In genomic region chr1:33370286-33370685, GRCh38 we compare ENCODE assay signal across 23 cellular contexts. TPM values are rescaled to one million over a fixed set of nuclear protein-coding genes. Genes with fewer than 3 reads are reported as not detected.
DNase-seq lines count a peak whose midpoint lies in the region; ATAC-seq and TF ChIP-seq lines count a peak whose summit lies in the region.
"Had no signal": no experiment of that assay in that cellular context is flagged by ENCODE, and none has a peak within 500 bp of the region (broad histone marks: within the 10 kb centered on the region; RNA-seq: fewer than 3 reads in every experiment).

No MANE protein-coding gene starts in this region.

- TF ChIP-seq CTCF in fibroblast of mammary gland (conservative IDR thresholded peaks at IDR 0.05; ENCODE audit: control insufficient read depth, insufficient read depth, low read depth, low read length) (no peak), GM10266 (IDR thresholded peaks at IDR 0.05; ENCODE audit: control insufficient read depth, insufficient read depth, low read depth, missing control alignments) (no peak)

- H3K4ac ChIP-seq in mesenchymal stem cell (ENCODE audit: low read depth in 1 of 2, low read length in 2 of 2), result no peak overlapping the region

- WGBS in mesenchymal stem cell, result 89% methylated on average over 2 of the region's 4 CpGs

- no peak overlapping the region for H3K18ac ChIP-seq in mesenchymal stem cell (ENCODE audit: low read depth in 1 of 2, low read length in 2 of 2)

- no peak overlapping the region for H2AFZ ChIP-seq in mesenchymal stem cell (ENCODE audit: low read depth, low read length)
- H2AFZ ChIP-seq: parathyroid adenoma had no signal

- no peaks in the 10 kb centered on the region for H3K27me3 ChIP-seq in mesenchymal stem cell (ENCODE audit: control insufficient read depth in 1 of 2, insufficient read depth in 1 of 2, low read length in 2 of 2)
- H3K27me3 ChIP-seq: ascending aorta, BLaER1, thyroid gland had no signal

- no peak for ATAC-seq in stimulated activated naive B cell treated with anti-CD40 and anti-IgM and Interleukin-4, amounts not matched to agents 10 μg/mL and 1 μg/mL and 100 μg/mL, for 72 hours (replicated peaks)
- ATAC-seq: naive thymus-derived CD4-positive, alpha-beta T cell; T-helper 17 cell had no signal

- peaks cover 2 to 11% of the 10 kb centered on the region in 2 donors for H3K4me1 Mint-ChIP-seq in stimulated activated naive B cell treated with anti-CD40 and anti-IgM and Interleukin-4, amounts not matched to agents 10 μg/mL and 1 μg/mL and 100 μg/mL, for 72 hours

- H2BK5ac ChIP-seq in mesenchymal stem cell (ENCODE audit: low read depth, low read length, poor library complexity, severe bottlenecking), result no peak overlapping the region

- peaks cover 68 to 88% of the 10 kb centered on the region in 2 experiments for H3K36me3 ChIP-seq in mesenchymal stem cell (ENCODE audit: control insufficient read depth in 1 of 2, insufficient read depth in 2 of 2, low read depth in 1 of 2, low read length in 2 of 2)
- H3K36me3 ChIP-seq: thyroid gland had no signal

- H3K4me3 Mint-ChIP-seq in stimulated activated naive B cell treated with anti-CD40 and anti-IgM and Interleukin-4, amounts not matched to agents 10 μg/mL and 1 μg/mL and 100 μg/mL, for 72 hours, result no peak overlapping the region
- H3K4me3 Mint-ChIP-seq: IgD-negative memory B cell; naive thymus-derived CD4-positive, alpha-beta T cell; T-helper 17 cell had no signal

- DNase-seq in G401 (ENCODE audit: low spot score) (peak; percentile 77), NCI-H524 treated with DMSO at 0.1 percent for 48 hours (lab: John Stamatoyannopoulos, UW) (peak; percentile 27), fibroblast of mammary gland (ENCODE audit: low read depth) (peak; percentile 71), mesenchymal stem cell (no peak), amniotic stem cell (lab: John Stamatoyannopoulos, UW) (no peak), GM10266 (ENCODE audit: extremely low spot score) (no peak), midbrain (lab: John Stamatoyannopoulos, UW) (no peak)
- DNase-seq in stimulated activated naive B cell treated with anti-CD40 and anti-IgM and Interleukin-4, amounts not matched to agents 10 μg/mL and 1 μg/mL and 100 μg/mL, for 72 hours, result no peak
- DNase-seq: activated CD4-positive, CD25-positive, alpha-beta regulatory T cell; activated gamma-delta T cell; dermis blood vessel endothelial cell; DMS53; naive thymus-derived CD4-positive, alpha-beta T cell; NCI-H1092; NK-92 treated with Interleukin-12 subunit alpha and Interleukin-12 subunit beta, amount 100 ng/mL, for 24 hours; T-helper 17 cell; thyroid gland had no signal

- no peak overlapping the region for H3K4me2 ChIP-seq in mesenchymal stem cell (ENCODE audit: low read length, poor library complexity, severe bottlenecking)
- H3K4me2 ChIP-seq: BLaER1 had no signal

- H3K27ac Mint-ChIP-seq in stimulated activated naive B cell treated with anti-CD40 and anti-IgM and Interleukin-4, amounts not matched to agents 10 μg/mL and 1 μg/mL and 100 μg/mL, for 72 hours, result no peak overlapping the region
- H3K27ac Mint-ChIP-seq: IgD-negative memory B cell, T-helper 17 cell had no signal

- peaks cover 17 to 29% of the 10 kb centered on the region in 2 donors for H3K27me3 Mint-ChIP-seq in stimulated activated naive B cell treated with anti-CD40 and anti-IgM and Interleukin-4, amounts not matched to agents 10 μg/mL and 1 μg/mL and 100 μg/mL, for 72 hours

- no peak overlapping the region for H2AK5ac ChIP-seq in mesenchymal stem cell (ENCODE audit: low read length, severe bottlenecking)

- no peaks in the 10 kb centered on the region for H3K36me3 Mint-ChIP-seq in stimulated activated naive B cell treated with anti-CD40 and anti-IgM and Interleukin-4, amounts not matched to agents 10 μg/mL and 1 μg/mL and 100 μg/mL, for 72 hours
- H3K36me3 Mint-ChIP-seq: IgD-negative memory B cell; naive thymus-derived CD4-positive, alpha-beta T cell had no signal

- no peak overlapping the region for H3K4me3 ChIP-seq in fibroblast of mammary gland (ENCODE audit: control insufficient read depth, low read depth, low read length)
- H3K4me3 ChIP-seq in mesenchymal stem cell (ENCODE audit: insufficient read depth in 1 of 2, low read depth in 1 of 2, low read length in 2 of 2), result no peak overlapping the region
- H3K4me3 ChIP-seq: ascending aorta, BLaER1, skin epidermis, thyroid gland had no signal

- no peak overlapping the region for H3K14ac ChIP-seq in mesenchymal stem cell (ENCODE audit: low read length in 2 of 2)

- peaks cover 16% of the 10 kb centered on the region for H3K79me1 ChIP-seq in mesenchymal stem cell (replicated peaks; ENCODE audit: low read length, poor library complexity, severe bottlenecking)

- H3K9me3 ChIP-seq in mesenchymal stem cell (ENCODE audit: control insufficient read depth, low read length), result no peaks in the 10 kb centered on the region
- H3K9me3 ChIP-seq: ascending aorta, BLaER1, thyroid gland had no signal

- no peak overlapping the region for H3K27ac ChIP-seq in mesenchymal stem cell (ENCODE audit: low read length, poor library complexity, severe bottlenecking)
- H3K27ac ChIP-seq: ascending aorta, BLaER1, parathyroid adenoma, skin epidermis, thyroid gland had no signal

- no peak overlapping the region for H2BK120ac ChIP-seq in mesenchymal stem cell (ENCODE audit: low read depth, low read length)

- no peak overlapping the region for H3K23ac ChIP-seq in mesenchymal stem cell (ENCODE audit: low read length in 2 of 2)

- H3K9ac ChIP-seq in mesenchymal stem cell (ENCODE audit: low read length), result no peak overlapping the region
- H3K9ac ChIP-seq: BLaER1, parathyroid adenoma had no signal

- H2BK15ac ChIP-seq in mesenchymal stem cell (ENCODE audit: low read depth, poor library complexity, severe bottlenecking), result peak overlapping the region; percentile 26

- H3K4me1 ChIP-seq in mesenchymal stem cell (ENCODE audit: control insufficient read depth, insufficient read depth, low read depth, low read length), result peaks cover 23% of the 10 kb centered on the region
- H3K4me1 ChIP-seq: parathyroid adenoma had no signal

- no peaks in the 10 kb centered on the region for H3K9me3 Mint-ChIP-seq in stimulated activated naive B cell treated with anti-CD40 and anti-IgM and Interleukin-4, amounts not matched to agents 10 μg/mL and 1 μg/mL and 100 μg/mL, for 72 hours
- H3K9me3 Mint-ChIP-seq: IgD-negative memory B cell; naive thymus-derived CD4-positive, alpha-beta T cell had no signal

- no peak overlapping the region for H4K8ac ChIP-seq in mesenchymal stem cell (ENCODE audit: low read length)

- H2BK12ac ChIP-seq in mesenchymal stem cell (ENCODE audit: low read length in 2 of 2), result no peak overlapping the region

- in situ Hi-C loops in G401 (cut with HindIII; ENCODE audit: low sequenced_read_pairs), result no loop called here

- H4K91ac ChIP-seq in mesenchymal stem cell (ENCODE audit: low read length), result no peak overlapping the region

RNA-seq across cellular contexts. Expression of gene A3GALT2, which starts 49.4 kb away (rescaled TPM):
- not detected in 2 replicates for total RNA-seq in G401 (2014; rRNA removed; shearing (Covaris generic))
- 0.04 TPM for polyA plus RNA-seq in mesenchymal stem cell (2013, experiment 1 of 2)
- polyA plus RNA-seq in mesenchymal stem cell (2013, experiment 2 of 2), result not detected
- total RNA-seq: ascending aorta; dermis blood vessel endothelial cell; lower leg skin; naive thymus-derived CD4-positive, alpha-beta T cell had no signal
- polyA plus RNA-seq: IgD-negative memory B cell; naive thymus-derived CD4-positive, alpha-beta T cell had no signal

Comparison
In these comparisons a context has a peak if more than half of its experiments do, and no peak if none do; other contexts are left out.
1. DNase-seq: peak in G401 (single experiment), NCI-H524 treated with DMSO at 0.1 percent for 48 hours (single experiment) and fibroblast of mammary gland (single experiment); none in mesenchymal stem cell (single experiment), stimulated activated naive B cell treated with anti-CD40 and anti-IgM and Interleukin-4, amounts not matched to agents 10 μg/mL and 1 μg/mL and 100 μg/mL, for 72 hours (single experiment), amniotic stem cell (single experiment), GM10266 (single experiment) and midbrain (single experiment).